In the genomic region with DNA sequence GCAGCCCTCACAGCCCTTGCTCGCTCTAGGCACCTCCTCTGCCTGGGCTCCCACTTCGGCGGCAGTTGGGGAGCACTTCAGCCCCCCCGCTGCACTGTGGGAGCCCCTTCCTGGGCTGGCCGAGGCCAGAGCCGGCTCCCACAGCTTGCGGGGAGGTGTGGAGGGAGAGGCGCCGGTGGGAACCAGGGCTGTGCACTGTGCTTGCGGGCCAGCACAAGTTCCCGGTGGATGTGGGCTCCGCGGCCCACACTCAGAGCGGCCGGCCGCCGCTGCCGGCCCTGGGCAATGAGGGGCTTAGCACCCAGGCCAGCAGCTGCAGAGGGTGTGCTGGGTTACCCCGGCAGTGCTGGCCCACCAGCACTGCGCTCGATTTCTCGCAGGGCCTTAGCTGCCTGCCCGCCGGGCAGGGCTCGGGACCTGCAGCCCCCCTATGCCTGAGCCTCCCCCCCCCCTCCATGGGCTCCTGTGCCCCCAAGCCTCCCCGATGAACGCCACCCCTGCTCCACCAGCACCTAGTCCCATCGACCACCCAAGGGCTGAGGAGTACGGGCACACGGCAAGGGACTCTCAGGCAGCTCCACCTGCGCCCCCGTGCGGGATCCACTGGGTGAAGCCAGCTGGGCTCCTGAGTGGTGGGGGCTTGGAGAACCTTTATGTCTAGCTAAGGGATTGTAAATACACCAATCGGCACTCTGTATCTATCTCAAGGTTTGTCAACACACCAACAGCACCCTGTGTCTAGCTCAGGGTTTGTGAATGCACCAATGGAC, we compare ENCODE assay signal across 35 cellular contexts.
"Had no signal": no experiment of that assay in that cellular context is flagged by ENCODE, and none has a peak within 500 bp of the region (broad histone marks: within the 10 kb centered on the region; RNA-seq: fewer than 3 reads in every experiment).

No MANE protein-coding gene starts in this region.

- ATAC-seq: activated CD4-positive, alpha-beta T cell treated with anti-CD3 and anti-CD28 coated beads for 36 hours; activated CD4-positive, CD25-positive, alpha-beta regulatory T cell treated with anti-CD3 and anti-CD28 coated beads, Interleukin-2, amount 50 U/mL, for 24 hours; activated CD8-positive, alpha-beta memory T cell treated with anti-CD3 and anti-CD28 coated beads, Interleukin-2, amount 10 ng/mL, durations not matched to agents 7 days and 5 days; activated CD8-positive, alpha-beta T cell treated with anti-CD3 and anti-CD28 coated beads, Interleukin-2, amount 10 ng/mL, durations not matched to agents 7 days and 5 days; activated naive CD8-positive, alpha-beta T cell treated with anti-CD3 and anti-CD28 coated beads, Interleukin-2, amount 50 U/mL, for 24 hours had no signal

- H3K4me1 Mint-ChIP-seq: activated CD4-positive, alpha-beta memory T cell treated with anti-CD3 and anti-CD28 coated beads, Interleukin-2, amount 10 ng/mL, durations not matched to agents 7 days and 5 days; activated CD4-positive, alpha-beta T cell treated with anti-CD3 and anti-CD28 coated beads for 36 hours; activated CD4-positive, alpha-beta T cell treated with anti-CD3 and anti-CD28 coated beads, Interleukin-2, amount 10 ng/mL, durations not matched to agents 7 days and 5 days; activated CD8-positive, alpha-beta memory T cell treated with anti-CD3 and anti-CD28 coated beads, Interleukin-2, amount 10 ng/mL, durations not matched to agents 7 days and 5 days; activated naive CD4-positive, alpha-beta T cell treated with anti-CD3 and anti-CD28 coated beads, Interleukin-2, amount 10 ng/mL, durations not matched to agents 7 days and 5 days; activated naive CD4-positive, alpha-beta T cell treated with anti-CD3 and anti-CD28 coated beads, Interleukin-2, amount 50 U/mL, for 24 hours; activated naive CD8-positive, alpha-beta T cell treated with anti-CD3 and anti-CD28 coated beads, Interleukin-2, amount 10 ng/mL, durations not matched to agents 7 days and 5 days; central memory CD8-positive, alpha-beta T cell had no signal

- H3K27ac Mint-ChIP-seq: activated CD4-positive, alpha-beta memory T cell treated with anti-CD3 and anti-CD28 coated beads, Interleukin-2, amount 10 ng/mL, durations not matched to agents 7 days and 5 days; activated CD4-positive, alpha-beta T cell treated with anti-CD3 and anti-CD28 coated beads for 36 hours; activated CD4-positive, alpha-beta T cell treated with anti-CD3 and anti-CD28 coated beads, Interleukin-2, amount 10 ng/mL, durations not matched to agents 7 days and 5 days; activated CD8-positive, alpha-beta memory T cell treated with anti-CD3 and anti-CD28 coated beads, Interleukin-2, amount 10 ng/mL, durations not matched to agents 7 days and 5 days; activated CD8-positive, alpha-beta T cell treated with anti-CD3 and anti-CD28 coated beads, Interleukin-2, amount 10 ng/mL, durations not matched to agents 7 days and 5 days; activated naive CD4-positive, alpha-beta T cell treated with anti-CD3 and anti-CD28 coated beads, Interleukin-2, amount 10 ng/mL, durations not matched to agents 7 days and 5 days; activated naive CD4-positive, alpha-beta T cell treated with anti-CD3 and anti-CD28 coated beads, Interleukin-2, amount 50 U/mL, for 24 hours; activated naive CD8-positive, alpha-beta T cell; activated naive CD8-positive, alpha-beta T cell treated with anti-CD3 and anti-CD28 coated beads, Interleukin-2, amount 10 ng/mL, durations not matched to agents 7 days and 5 days; activated naive CD8-positive, alpha-beta T cell treated with anti-CD3 and anti-CD28 coated beads, Interleukin-2, amount 50 U/mL, for 24 hours; activated T-cell treated with anti-CD3 and anti-CD28 coated beads, Interleukin-2, amount 50 U/mL, for 24 hours; activated T-helper 2 cell treated with anti-CD3 and anti-CD28 coated beads, Interferon-gamma antibody, Interleukin-2, Interleukin-4, amounts not matched to agents 10 μg/mL and 5 μg/mL and 100 μg/mL, durations not matched to agents 14 hours and 24 hours and 36 hours; brain; T-helper 1 cell treated with Interleukin-12 subunit alpha and Interleukin-12 subunit beta and Interleukin-4 antibody, amounts not matched to agents 30 μg/mL and 1 μg/mL, for 36 hours; T-helper 2 cell treated with Interferon-gamma antibody and Interleukin-4, amounts not matched to agents 5 μg/mL and 100 μg/mL, for 36 hours had no signal

- DNase-seq: activated CD4-positive, alpha-beta memory T cell treated with anti-CD3 and anti-CD28 coated beads, Interleukin-2, amount 10 ng/mL, durations not matched to agents 7 days and 5 days; activated CD4-positive, alpha-beta T cell treated with anti-CD3 and anti-CD28 coated beads for 1 hour; activated CD4-positive, alpha-beta T cell treated with anti-CD3 and anti-CD28 coated beads for 36 hours; activated CD4-positive, alpha-beta T cell treated with anti-CD3 and anti-CD28 coated beads for 48 hours; activated CD4-positive, alpha-beta T cell treated with anti-CD3 and anti-CD28 coated beads, Interleukin-2, amount 10 ng/mL, durations not matched to agents 7 days and 5 days; activated CD4-positive, alpha-beta T cell treated with anti-CD3 and anti-CD28 coated beads, Interleukin-2, amount 50 U/mL, for 48 hours; activated CD4-positive, CD25-positive, alpha-beta regulatory T cell; activated CD8-positive, alpha-beta memory T cell treated with anti-CD3 and anti-CD28 coated beads for 24 hours; activated CD8-positive, alpha-beta memory T cell treated with anti-CD3 and anti-CD28 coated beads, Interleukin-2, amount 10 ng/mL, durations not matched to agents 7 days and 5 days; activated CD8-positive, alpha-beta memory T cell treated with anti-CD3 and anti-CD28 coated beads, Interleukin-2, amount 50 U/mL, for 48 hours; activated CD8-positive, alpha-beta T cell treated with anti-CD3 and anti-CD28 coated beads, Interleukin-2, amount 10 ng/mL, durations not matched to agents 7 days and 5 days; activated effector memory CD4-positive, alpha-beta T cell treated with Interleukin-2 at 50 U/mL for 16 hours; activated naive CD4-positive, alpha-beta T cell treated with anti-CD3 and anti-CD28 coated beads, Interleukin-2, amount 10 ng/mL, durations not matched to agents 7 days and 5 days; activated naive CD4-positive, alpha-beta T cell treated with Interleukin-2 at 50 U/mL for 16 hours; activated naive CD8-positive, alpha-beta T cell treated with anti-CD3 and anti-CD28 coated beads, Interleukin-2, amount 10 ng/mL, durations not matched to agents 7 days and 5 days; activated naive CD8-positive, alpha-beta T cell treated with anti-CD3 and anti-CD28 coated beads, Interleukin-2, amount 50 U/mL, for 24 hours; activated T-cell treated with anti-CD3 and anti-CD28 coated beads, Interleukin-2, amount 50 U/mL, for 24 hours; activated T-cell treated with anti-CD3 and anti-CD28 coated beads, Interleukin-2, amount 50 U/mL, for 48 hours; amygdala; anterior cingulate cortex; caudate nucleus; cerebellar nuclear complex; T-helper 1 cell; T-helper 2 cell; T-helper 9 cell had no signal

- H3K9me3 Mint-ChIP-seq: activated CD4-positive, alpha-beta memory T cell treated with anti-CD3 and anti-CD28 coated beads, Interleukin-2, amount 10 ng/mL, durations not matched to agents 7 days and 5 days; activated CD4-positive, alpha-beta T cell treated with anti-CD3 and anti-CD28 coated beads, Interleukin-2, amount 10 ng/mL, durations not matched to agents 7 days and 5 days; activated naive CD4-positive, alpha-beta T cell treated with anti-CD3 and anti-CD28 coated beads, Interleukin-2, amount 50 U/mL, for 24 hours; activated T-cell treated with anti-CD3 and anti-CD28 coated beads, Interleukin-2, amount 50 U/mL, for 24 hours; activated T-helper 2 cell treated with anti-CD3 and anti-CD28 coated beads, Interferon-gamma antibody, Interleukin-2, Interleukin-4, amounts not matched to agents 10 μg/mL and 5 μg/mL and 100 μg/mL, durations not matched to agents 14 hours and 24 hours and 36 hours; T-helper 2 cell treated with Interferon-gamma antibody and Interleukin-4, amounts not matched to agents 5 μg/mL and 100 μg/mL, for 36 hours had no signal

- H3K4me3 ChIP-seq: ascending aorta, cardiac muscle cell had no signal

- H3K4me3 Mint-ChIP-seq: activated CD4-positive, alpha-beta memory T cell treated with anti-CD3 and anti-CD28 coated beads, Interleukin-2, amount 10 ng/mL, durations not matched to agents 7 days and 5 days; activated CD4-positive, alpha-beta T cell treated with anti-CD3 and anti-CD28 coated beads for 36 hours; activated CD4-positive, alpha-beta T cell treated with anti-CD3 and anti-CD28 coated beads, Interleukin-2, amount 10 ng/mL, durations not matched to agents 7 days and 5 days; activated CD8-positive, alpha-beta memory T cell treated with anti-CD3 and anti-CD28 coated beads, Interleukin-2, amount 10 ng/mL, durations not matched to agents 7 days and 5 days; activated CD8-positive, alpha-beta T cell treated with anti-CD3 and anti-CD28 coated beads, Interleukin-2, amount 10 ng/mL, durations not matched to agents 7 days and 5 days; activated naive CD4-positive, alpha-beta T cell treated with anti-CD3 and anti-CD28 coated beads, Interleukin-2, amount 10 ng/mL, durations not matched to agents 7 days and 5 days; activated naive CD4-positive, alpha-beta T cell treated with anti-CD3 and anti-CD28 coated beads, Interleukin-2, amount 50 U/mL, for 24 hours; activated naive CD8-positive, alpha-beta T cell; activated naive CD8-positive, alpha-beta T cell treated with anti-CD3 and anti-CD28 coated beads, Interleukin-2, amount 10 ng/mL, durations not matched to agents 7 days and 5 days; activated naive CD8-positive, alpha-beta T cell treated with anti-CD3 and anti-CD28 coated beads, Interleukin-2, amount 50 U/mL, for 24 hours; activated T-cell treated with anti-CD3 and anti-CD28 coated beads, Interleukin-2, amount 50 U/mL, for 24 hours; brain; central memory CD8-positive, alpha-beta T cell; T-helper 1 cell treated with Interleukin-12 subunit alpha and Interleukin-12 subunit beta and Interleukin-4 antibody, amounts not matched to agents 30 μg/mL and 1 μg/mL, for 36 hours; T-helper 2 cell treated with Interferon-gamma antibody and Interleukin-4, amounts not matched to agents 5 μg/mL and 100 μg/mL, for 36 hours had no signal

- H3K27me3 ChIP-seq: ascending aorta, cardiac muscle cell had no signal

- H3K36me3 ChIP-seq: ascending aorta, cardiac muscle cell had no signal

- H3K27ac ChIP-seq: ascending aorta, cardiac muscle cell had no signal

- H3K27me3 Mint-ChIP-seq: activated CD4-positive, alpha-beta memory T cell treated with anti-CD3 and anti-CD28 coated beads, Interleukin-2, amount 10 ng/mL, durations not matched to agents 7 days and 5 days; activated CD8-positive, alpha-beta memory T cell treated with anti-CD3 and anti-CD28 coated beads, Interleukin-2, amount 10 ng/mL, durations not matched to agents 7 days and 5 days; activated naive CD4-positive, alpha-beta T cell treated with anti-CD3 and anti-CD28 coated beads, Interleukin-2, amount 10 ng/mL, durations not matched to agents 7 days and 5 days; activated naive CD4-positive, alpha-beta T cell treated with anti-CD3 and anti-CD28 coated beads, Interleukin-2, amount 50 U/mL, for 24 hours; activated naive CD8-positive, alpha-beta T cell treated with anti-CD3 and anti-CD28 coated beads, Interleukin-2, amount 10 ng/mL, durations not matched to agents 7 days and 5 days; activated T-cell treated with anti-CD3 and anti-CD28 coated beads, Interleukin-2, amount 50 U/mL, for 24 hours; brain; central memory CD8-positive, alpha-beta T cell had no signal

- H3K36me3 Mint-ChIP-seq: activated CD8-positive, alpha-beta memory T cell treated with anti-CD3 and anti-CD28 coated beads, Interleukin-2, amount 10 ng/mL, durations not matched to agents 7 days and 5 days; activated naive CD4-positive, alpha-beta T cell treated with anti-CD3 and anti-CD28 coated beads, Interleukin-2, amount 10 ng/mL, durations not matched to agents 7 days and 5 days; activated naive CD4-positive, alpha-beta T cell treated with anti-CD3 and anti-CD28 coated beads, Interleukin-2, amount 50 U/mL, for 24 hours; activated naive CD8-positive, alpha-beta T cell; activated naive CD8-positive, alpha-beta T cell treated with anti-CD3 and anti-CD28 coated beads, Interleukin-2, amount 10 ng/mL, durations not matched to agents 7 days and 5 days; brain had no signal

- H3K9me3 ChIP-seq: ascending aorta had no signal
